Comparison of ENCODE assay signal across 8 cellular contexts in genomic region chr5:181283841-181284755, GRCh38. TPM values are rescaled to one million over a fixed set of nuclear protein-coding genes. Genes with fewer than 3 reads are reported as not detected.
DNase-seq lines count a peak whose midpoint lies in the region; ATAC-seq and TF ChIP-seq lines count a peak whose summit lies in the region.
"Not testable (repeated sequence)": the region's sequence is repeated elsewhere in the genome, so short reads cannot be mapped to it uniquely, and the experiment has no call there.

No MANE protein-coding gene starts in this region.

- TF ChIP-seq CTCF in GM23338 (conservative IDR thresholded peaks at IDR 0.05; ENCODE audit: low read depth in 2 of 2) (peak in 1 of 2 experiments; percentile 27; a peak in 1 of 4 replicates), VCaP (conservative IDR thresholded peaks at IDR 0.05) (peak; percentile 45), brain (conservative IDR thresholded peaks at IDR 0.05) (peak in 1 of 2 experiments; percentile 30), glutamatergic neuron (IDR thresholded peaks at IDR 0.05; ENCODE audit: partially characterized antibody, unreplicated experiment) (peak; percentile 59), osteocyte (IDR thresholded peaks at IDR 0.05) (peak; percentile 38)

- H3K36me3 Mint-ChIP-seq in GM23338 (ENCODE audit: low read depth) (peaks cover 29% of the 10 kb centered on the region), brain (peaks cover 34% of the 10 kb centered on the region), osteocyte (ENCODE audit: unreplicated experiment) (peaks cover 10% of the 10 kb centered on the region)
- not testable (repeated sequence) for H3K36me3 Mint-ChIP-seq in glutamatergic neuron (ENCODE audit: unreplicated experiment); memory B cell; stimulated activated memory B cell treated with anti-CD40 and anti-IgM and Interleukin-4, amounts not matched to agents 10 μg/mL and 1 μg/mL and 100 μg/mL, for 72 hours

- H2AFZ ChIP-seq in ACC112 (ENCODE audit: low read length, unreplicated experiment) = peak overlapping the region; percentile 25
- H2AFZ ChIP-seq in GM23338 = not testable (repeated sequence)

- not testable (repeated sequence) for H3K27ac Mint-ChIP-seq in GM23338; glutamatergic neuron (ENCODE audit: unreplicated experiment)
- H3K27ac Mint-ChIP-seq in brain = peak overlapping the region in 3 of 5 experiments; percentile 44 to 88 (median 70)
- peak overlapping the region; percentile 24 for H3K27ac Mint-ChIP-seq in memory B cell
- peak overlapping the region; percentile 64 for H3K27ac Mint-ChIP-seq in osteocyte (ENCODE audit: unreplicated experiment)
- H3K27ac Mint-ChIP-seq in stimulated activated memory B cell treated with anti-CD40 and anti-IgM and Interleukin-4, amounts not matched to agents 10 μg/mL and 1 μg/mL and 100 μg/mL, for 72 hours = peak overlapping the region; percentile 34

- H3K9me2 ChIP-seq in GM23338 (ENCODE audit: insufficient read depth) = not testable (repeated sequence)

- not testable (repeated sequence) for H3K4me1 ChIP-seq in ACC112 (ENCODE audit: control insufficient read depth, insufficient read depth, low read length, unreplicated experiment); GM23338 (ENCODE audit: insufficient read depth)

- not testable (repeated sequence) for H3K4me3 ChIP-seq in ACC112 (ENCODE audit: low read depth, low read length); GM23338

- DNase-seq in GM23338 (ENCODE audit: low spot score); glutamatergic neuron; memory B cell (ENCODE audit: low spot score in 2 of 2): not testable (repeated sequence)
- peak; percentile 53 for DNase-seq in osteocyte (ENCODE audit: extremely low spot score, unreplicated experiment)

- H3K4me3 Mint-ChIP-seq in GM23338 (peak overlapping the region; percentile 32; the same call in 1 of the 3 replicates), brain (peak overlapping the region in 3 of 5 experiments; percentile 54 to 79 (median 72)), glutamatergic neuron (ENCODE audit: unreplicated experiment) (peak overlapping the region; percentile 63), osteocyte (ENCODE audit: unreplicated experiment) (peak overlapping the region; percentile 44)
- H3K4me3 Mint-ChIP-seq in memory B cell; stimulated activated memory B cell treated with anti-CD40 and anti-IgM and Interleukin-4, amounts not matched to agents 10 μg/mL and 1 μg/mL and 100 μg/mL, for 72 hours: not testable (repeated sequence)

- H3K27me3 ChIP-seq in ACC112 (ENCODE audit: insufficient read depth, low read length); GM23338 (ENCODE audit: insufficient read depth): not testable (repeated sequence)

- H3K79me2 ChIP-seq in ACC112 (ENCODE audit: control insufficient read depth, insufficient read depth, low read length, unreplicated experiment) = not testable (repeated sequence)
- H3K79me2 ChIP-seq in GM23338 (replicated peaks; ENCODE audit: insufficient read depth) = peaks cover 38% of the 10 kb centered on the region

- ATAC-seq in GM23338; memory B cell (ENCODE audit: low read depth); stimulated activated memory B cell treated with anti-CD40 and anti-IgM and Interleukin-4, amounts not matched to agents 10 μg/mL and 1 μg/mL and 100 μg/mL, for 72 hours: not testable (repeated sequence)

- H4K20me1 ChIP-seq in GM23338 (replicated peaks; ENCODE audit: insufficient read depth) = peaks cover 15% of the 10 kb centered on the region; the same call in 1 of the 2 replicates

- H3K27me3 Mint-ChIP-seq in GM23338 (ENCODE audit: insufficient read depth, low read depth, poor library complexity); brain; glutamatergic neuron (ENCODE audit: unreplicated experiment); memory B cell; osteocyte (ENCODE audit: unreplicated experiment); stimulated activated memory B cell treated with anti-CD40 and anti-IgM and Interleukin-4, amounts not matched to agents 10 μg/mL and 1 μg/mL and 100 μg/mL, for 72 hours: not testable (repeated sequence)

- H3K27ac ChIP-seq in ACC112 (ENCODE audit: low read depth, low read length); GM23338 (ENCODE audit: low read depth); VCaP: not testable (repeated sequence)

- H3K36me3 ChIP-seq in ACC112 (ENCODE audit: insufficient read depth, low read length); GM23338 (ENCODE audit: insufficient read depth): not testable (repeated sequence)

- H3F3A ChIP-seq in GM23338 (replicated peaks; ENCODE audit: low read depth) = not testable (repeated sequence)

- H3K4me2 ChIP-seq in GM23338 = not testable (repeated sequence)

- H3K9me3 Mint-ChIP-seq in GM23338; brain; glutamatergic neuron (ENCODE audit: unreplicated experiment); memory B cell; osteocyte (ENCODE audit: unreplicated experiment); stimulated activated memory B cell treated with anti-CD40 and anti-IgM and Interleukin-4, amounts not matched to agents 10 μg/mL and 1 μg/mL and 100 μg/mL, for 72 hours: not testable (repeated sequence)

- H3K4me1 Mint-ChIP-seq in GM23338; brain; glutamatergic neuron (ENCODE audit: low read depth, unreplicated experiment): not testable (repeated sequence)
- peaks cover 25% of the 10 kb centered on the region for H3K4me1 Mint-ChIP-seq in memory B cell
- H3K4me1 Mint-ChIP-seq in osteocyte (ENCODE audit: unreplicated experiment) = peaks cover 14% of the 10 kb centered on the region
- H3K4me1 Mint-ChIP-seq in stimulated activated memory B cell treated with anti-CD40 and anti-IgM and Interleukin-4, amounts not matched to agents 10 μg/mL and 1 μg/mL and 100 μg/mL, for 72 hours = peaks cover 34% of the 10 kb centered on the region

RNA-seq across cellular contexts. Expression of gene TRIM52, which starts 23.2 kb away (rescaled TPM):
- 2.9 and 6.2 TPM in 2 replicates for total RNA-seq in GM23338 (2014; rRNA removed; shearing (Covaris generic))
- polyA plus RNA-seq in GM23338 (2016; fragmentation: Nextera tagmentation; extraction: Ambion mirVana) (4.1 and 8.1 TPM in 2 replicates), brain (ENCODE audit: insufficient read depth, low read depth, low replicate concordance) (3.1 TPM)
- total RNA-seq in glutamatergic neuron (ENCODE audit: unreplicated experiment) (15.7 TPM), osteocyte (12.8 and 13.7 TPM in 2 replicates)

RNA-seq across cellular contexts. Expression of gene RACK1, which starts 40.4 kb away (rescaled TPM):
- total RNA-seq in GM23338 (2014; rRNA removed; shearing (Covaris generic)) = 4,589 and 4,798 TPM in 2 replicates
- 2,372 and 2,567 TPM in 2 replicates for polyA plus RNA-seq in GM23338 (2016; fragmentation: Nextera tagmentation; extraction: Ambion mirVana)
- 2,812 TPM for polyA plus RNA-seq in brain (ENCODE audit: insufficient read depth, low read depth, low replicate concordance)
- 1,397 TPM for total RNA-seq in glutamatergic neuron (ENCODE audit: unreplicated experiment)
- 1,869 and 1,921 TPM in 2 replicates for total RNA-seq in osteocyte
